Comparison of ENCODE assay signal across 15 cellular contexts in the genomic region with DNA sequence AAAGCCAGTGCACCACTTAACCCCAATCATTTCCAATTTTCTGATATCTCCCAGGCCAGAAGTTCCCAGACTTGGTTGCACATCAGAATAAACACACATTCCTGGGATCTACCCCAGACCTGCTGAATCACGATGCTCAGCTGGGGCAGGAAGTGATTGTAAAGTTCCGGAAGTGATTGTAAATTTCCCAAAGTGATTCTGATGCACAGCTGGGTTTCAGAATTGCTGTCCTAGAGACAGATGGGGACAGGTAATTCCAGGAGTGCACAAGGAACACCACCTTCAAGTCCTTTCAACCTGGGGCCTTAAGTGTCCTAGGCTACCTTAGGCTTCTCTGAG.
DNase-seq lines count a peak whose midpoint lies in the region; ATAC-seq and TF ChIP-seq lines count a peak whose summit lies in the region.
"Had no signal": no experiment of that assay in that cellular context is flagged by ENCODE, and none has a peak within 500 bp of the region (broad histone marks: within the 10 kb centered on the region; RNA-seq: fewer than 3 reads in every experiment).

No MANE protein-coding gene starts in this region.

- no peaks in the 10 kb centered on the region for H4K20me1 ChIP-seq in OCI-LY3 (ENCODE audit: insufficient read depth, low read length)
- no peaks in the 10 kb centered on the region for H4K20me1 ChIP-seq in smooth muscle cell (ENCODE audit: low read depth)

- no peak for TF ChIP-seq CTCF in OCI-LY3 (IDR thresholded peaks at IDR 0.05; ENCODE audit: low read depth, low read length)
- TF ChIP-seq CTCF in fibroblast of pulmonary artery (IDR thresholded peaks at IDR 0.05; ENCODE audit: low read length, missing control alignments) = no peak
- no peak for TF ChIP-seq CTCF in smooth muscle cell (IDR thresholded peaks at IDR 0.05; ENCODE audit: borderline replicate concordance, insufficient read depth, poor library complexity, severe bottlenecking)

- H3K79me2 ChIP-seq in OCI-LY3 (ENCODE audit: low read length) = no peaks in the 10 kb centered on the region
- H3K79me2 ChIP-seq in smooth muscle cell (ENCODE audit: low read depth) = no peaks in the 10 kb centered on the region

- no peaks in the 10 kb centered on the region for H3K9me3 Mint-ChIP-seq in T-helper 2 cell treated with Interferon-gamma antibody and Interleukin-4, amounts not matched to agents 5 μg/mL and 100 μg/mL, for 36 hours
- no peaks in the 10 kb centered on the region for H3K9me3 Mint-ChIP-seq in stimulated activated naive CD8-positive, alpha-beta T cell treated with anti-CD3 and anti-CD28 coated beads, Interleukin-15, amount 100 ng/mL, for 72 hours

- H3K36me3 ChIP-seq in OCI-LY3 (replicated peaks; ENCODE audit: low read depth, low read length) (no peaks in the 10 kb centered on the region), smooth muscle cell (ENCODE audit: low read depth) (no peaks in the 10 kb centered on the region)

- no peaks in the 10 kb centered on the region for H3K36me3 Mint-ChIP-seq in T-helper 2 cell treated with Interferon-gamma antibody and Interleukin-4, amounts not matched to agents 5 μg/mL and 100 μg/mL, for 36 hours (ENCODE audit: low read depth)
- H3K36me3 Mint-ChIP-seq: activated naive CD8-positive, alpha-beta T cell; CD4-positive, alpha-beta memory T cell had no signal

- DNase-seq in GM04503 (ENCODE audit: low read depth) (peak; percentile 33), fibroblast of pulmonary artery (ENCODE audit: low read depth) (peak; percentile 28), smooth muscle cell (lab: John Stamatoyannopoulos, UW; ENCODE audit: unreplicated experiment) (no peak), SW 1271 (lab: John Stamatoyannopoulos, UW) (no peak)
- no peak for DNase-seq in T-helper 2 cell treated with Interferon-gamma antibody and Interleukin-4, amounts not matched to agents 5 μg/mL and 100 μg/mL, for 36 hours (ENCODE audit: low spot score)
- DNase-seq in stimulated activated naive CD8-positive, alpha-beta T cell treated with anti-CD3 and anti-CD28 coated beads, Interleukin-15, amount 100 ng/mL, for 72 hours = no peak
- DNase-seq: activated CD4-positive, alpha-beta T cell treated with anti-CD3 and anti-CD28 coated beads for 1 hour; activated T-cell treated with anti-CD3 and anti-CD28 coated beads for 4 hours; CD4-positive, alpha-beta memory T cell; central memory CD4-positive, alpha-beta T cell; NCI-H1092 treated with DMSO at 0.1 percent for 48 hours; NCI-H510A had no signal

- H3K9me3 ChIP-seq in OCI-LY3 (ENCODE audit: insufficient read depth, low read length) = no peaks in the 10 kb centered on the region
- H3K9me3 ChIP-seq in smooth muscle cell (replicated peaks; ENCODE audit: low read depth) = no peaks in the 10 kb centered on the region

- H3K27ac Mint-ChIP-seq in T-helper 2 cell treated with Interferon-gamma antibody and Interleukin-4, amounts not matched to agents 5 μg/mL and 100 μg/mL, for 36 hours = no peak overlapping the region
- H3K27ac Mint-ChIP-seq in stimulated activated naive CD8-positive, alpha-beta T cell treated with anti-CD3 and anti-CD28 coated beads, Interleukin-15, amount 100 ng/mL, for 72 hours = no peak overlapping the region
- H3K27ac Mint-ChIP-seq: activated naive CD8-positive, alpha-beta T cell; CD4-positive, alpha-beta memory T cell had no signal

- H2AFZ ChIP-seq in OCI-LY3 (ENCODE audit: low read depth, low read length) = no peak overlapping the region
- no peak overlapping the region for H2AFZ ChIP-seq in smooth muscle cell (ENCODE audit: low read depth)

- peaks cover 7% of the 10 kb centered on the region; the same call in 1 of the 2 replicates for H3K4me1 ChIP-seq in OCI-LY3 (ENCODE audit: low read length)
- no peaks in the 10 kb centered on the region for H3K4me1 ChIP-seq in smooth muscle cell (ENCODE audit: low read depth)

- H3K4me3 Mint-ChIP-seq in T-helper 2 cell treated with Interferon-gamma antibody and Interleukin-4, amounts not matched to agents 5 μg/mL and 100 μg/mL, for 36 hours = no peak overlapping the region
- no peak overlapping the region for H3K4me3 Mint-ChIP-seq in stimulated activated naive CD8-positive, alpha-beta T cell treated with anti-CD3 and anti-CD28 coated beads, Interleukin-15, amount 100 ng/mL, for 72 hours
- H3K4me3 Mint-ChIP-seq: activated naive CD8-positive, alpha-beta T cell; CD4-positive, alpha-beta memory T cell; IgD-negative memory B cell had no signal

- no peak overlapping the region for H3K4me3 ChIP-seq in OCI-LY3 (ENCODE audit: low read length)
- H3K4me3 ChIP-seq in fibroblast of pulmonary artery (replicated peaks; ENCODE audit: low read depth, low read length) = no peak overlapping the region
- no peak overlapping the region for H3K4me3 ChIP-seq in smooth muscle cell

- WGBS in smooth muscle cell (ENCODE audit: low lambda C conversion rate) = 48% methylated on average over 2 of the region's 2 CpGs

- H3K4me2 ChIP-seq in OCI-LY3 (ENCODE audit: low read length) = 0 out of 2 replicates have a peak overlapping the region, but pooled peaks have one; percentile 17
- peak overlapping the region; percentile 76 for H3K4me2 ChIP-seq in smooth muscle cell

- no peak for ATAC-seq in stimulated activated naive CD8-positive, alpha-beta T cell treated with anti-CD3 and anti-CD28 coated beads, Interleukin-15, amount 100 ng/mL, for 72 hours

- H3K27ac ChIP-seq in OCI-LY3 (ENCODE audit: low read length) = no peak overlapping the region
- no peak overlapping the region for H3K27ac ChIP-seq in smooth muscle cell (ENCODE audit: low read depth)

- H3K9ac ChIP-seq in OCI-LY3 (ENCODE audit: low read length) (no peak overlapping the region), smooth muscle cell (ENCODE audit: low read depth) (no peak overlapping the region)

- peaks cover 7% of the 10 kb centered on the region for H3K27me3 Mint-ChIP-seq in T-helper 2 cell treated with Interferon-gamma antibody and Interleukin-4, amounts not matched to agents 5 μg/mL and 100 μg/mL, for 36 hours (ENCODE audit: low read depth)
- H3K27me3 Mint-ChIP-seq in stimulated activated naive CD8-positive, alpha-beta T cell treated with anti-CD3 and anti-CD28 coated beads, Interleukin-15, amount 100 ng/mL, for 72 hours = no peaks in the 10 kb centered on the region
- H3K27me3 Mint-ChIP-seq: activated naive CD8-positive, alpha-beta T cell; CD4-positive, alpha-beta memory T cell had no signal

- no peaks in the 10 kb centered on the region for H3F3A ChIP-seq in smooth muscle cell (ENCODE audit: low read depth)

- H3K27me3 ChIP-seq in OCI-LY3 (ENCODE audit: low read depth, low read length) = peaks cover 22% of the 10 kb centered on the region
- no peaks in the 10 kb centered on the region for H3K27me3 ChIP-seq in smooth muscle cell (ENCODE audit: low read depth)

- no peaks in the 10 kb centered on the region for H3K4me1 Mint-ChIP-seq in T-helper 2 cell treated with Interferon-gamma antibody and Interleukin-4, amounts not matched to agents 5 μg/mL and 100 μg/mL, for 36 hours (ENCODE audit: low read depth)
- no peaks in the 10 kb centered on the region for H3K4me1 Mint-ChIP-seq in stimulated activated naive CD8-positive, alpha-beta T cell treated with anti-CD3 and anti-CD28 coated beads, Interleukin-15, amount 100 ng/mL, for 72 hours
- H3K4me1 Mint-ChIP-seq: CD4-positive, alpha-beta memory T cell; IgD-negative memory B cell had no signal

Comparison
In these comparisons a context has a peak if more than half of its experiments do, and no peak if none do; other contexts are left out.
1. DNase-seq: peak in GM04503 (single experiment) and fibroblast of pulmonary artery (single experiment); none in smooth muscle cell (single experiment), T-helper 2 cell treated with Interferon-gamma antibody and Interleukin-4, amounts not matched to agents 5 μg/mL and 100 μg/mL, for 36 hours (single experiment), SW 1271 (0 of 2) and stimulated activated naive CD8-positive, alpha-beta T cell treated with anti-CD3 and anti-CD28 coated beads, Interleukin-15, amount 100 ng/mL, for 72 hours (0 of 2).